ENCODE assay signal across 11 cellular contexts in the genomic region with DNA sequence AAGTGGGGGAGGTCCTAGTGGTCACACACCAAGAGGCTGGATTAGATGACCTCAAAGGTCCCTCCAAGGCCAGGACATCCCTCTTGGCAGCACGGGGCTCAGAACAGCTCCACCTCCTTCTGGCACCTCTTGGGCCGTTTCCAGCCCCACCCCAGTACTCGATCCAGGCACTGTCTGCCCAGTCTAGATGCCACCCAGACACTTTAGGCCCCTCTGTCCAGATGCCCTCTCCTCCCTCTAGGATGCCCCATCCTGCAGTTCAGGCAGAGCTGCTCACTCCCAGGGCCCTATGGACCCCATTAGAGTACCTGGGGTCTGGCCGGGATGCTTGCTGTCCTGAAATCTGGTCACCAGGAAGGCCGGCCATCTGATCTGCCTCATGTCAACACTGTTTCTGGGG. TPM values are rescaled to one million over a fixed set of nuclear protein-coding genes. Genes with fewer than 3 reads are reported as not detected.
DNase-seq lines count a peak whose midpoint lies in the region; TF ChIP-seq lines count a peak whose summit lies in the region.
"Had no signal": no experiment of that assay in that cellular context is flagged by ENCODE, and none has a peak within 500 bp of the region (broad histone marks: within the 10 kb centered on the region; RNA-seq: fewer than 3 reads in every experiment).

No MANE protein-coding gene starts in this region.

- intact Hi-C loops in MCF 10A (cut with micrococcal nuclease), result no loop called here
- intact Hi-C loops in breast epithelium (cut with DNase I; ENCODE audit: low total_unique reads), result no loop called here
- intact Hi-C loops in activated T-helper 2 cell treated with anti-CD3 and anti-CD28 coated beads, Interferon-gamma antibody, Interleukin-2, Interleukin-4, amounts not matched to agents 10 μg/mL and 5 μg/mL and 100 μg/mL, durations not matched to agents 14 hours and 24 hours and 36 hours (cut with micrococcal nuclease), result no loop called here

- DNase-seq in MCF 10A (ENCODE audit: unreplicated experiment), result no peak
- no peak for DNase-seq in breast epithelium (ENCODE audit: low spot score in 2 of 2)
- no peak for DNase-seq in activated T-helper 2 cell treated with anti-CD3 and anti-CD28 coated beads, Interferon-gamma antibody, Interleukin-2, Interleukin-4, amounts not matched to agents 10 μg/mL and 5 μg/mL and 100 μg/mL, durations not matched to agents 14 hours and 24 hours and 36 hours (ENCODE audit: low spot score)
- no peak for DNase-seq in mesothelial cell of epicardium (ENCODE audit: low spot score in 2 of 2, unreplicated experiment in 2 of 2)
- peak in 1 of 2 donors; percentile 63 for DNase-seq in suprapubic skin (ENCODE audit: low spot score in 2 of 2)
- DNase-seq in OCI-M1 (lab: John Stamatoyannopoulos, UW), result no peak
- DNase-seq in HuH-7 (ENCODE audit: low spot score), result no peak
- no peak for DNase-seq in NCI-H82 treated with DMSO at 0.1 percent for 48 hours (lab: John Stamatoyannopoulos, UW; ENCODE audit: unreplicated experiment)
- DNase-seq: cortex of kidney, NCI-H1417 treated with DMSO at 0.1 percent for 48 hours, NCI-H526 had no signal

- H3K27ac ChIP-seq in breast epithelium, result peak overlapping the region in 1 of 2 donors; percentile 90
- peak overlapping the region; percentile 89 for H3K27ac ChIP-seq in suprapubic skin

- H3K4me3 ChIP-seq in breast epithelium (no peak overlapping the region), suprapubic skin (peak overlapping the region; percentile 78)

- H3K9me3 ChIP-seq in breast epithelium (no peaks in the 10 kb centered on the region), suprapubic skin (no peaks in the 10 kb centered on the region)

- POLR2A ChIA-PET in MCF 10A (lab: Yijun Ruan, JAX), result no interaction called here

- no peak for TF ChIP-seq CTCF in MCF 10A (IDR thresholded peaks at IDR 0.05; ENCODE audit: unreplicated experiment)
- TF ChIP-seq CTCF in breast epithelium (IDR thresholded peaks at IDR 0.05), result no peak
- TF ChIP-seq CTCF in mesothelial cell of epicardium (IDR thresholded peaks at IDR 0.05; ENCODE audit: unreplicated experiment), result no peak
- no peak for TF ChIP-seq CTCF in suprapubic skin (IDR thresholded peaks at IDR 0.05)

- H3K27ac Mint-ChIP-seq in MCF 10A (ENCODE audit: low read depth, unreplicated experiment), result no peak overlapping the region
- peak overlapping the region; percentile 56 for H3K27ac Mint-ChIP-seq in activated T-helper 2 cell treated with anti-CD3 and anti-CD28 coated beads, Interferon-gamma antibody, Interleukin-2, Interleukin-4, amounts not matched to agents 10 μg/mL and 5 μg/mL and 100 μg/mL, durations not matched to agents 14 hours and 24 hours and 36 hours
- H3K27ac Mint-ChIP-seq in mesothelial cell of epicardium, result peak overlapping the region; percentile 4

- CTCF ChIA-PET in MCF 10A (lab: Yijun Ruan, JAX), result interaction anchor here (0.7 kb wide), 1 partner anchor 576 kb away, joined by 3 read pairs; no protein-coding TSS in a partner anchor

- WGBS in suprapubic skin, result 30% methylated on average over 5 of the region's 5 CpGs

- no TSS peak for BruUV-seq in MCF 10A (replicated peaks; lab: Mats Ljungman, UMichigan)

- H3K36me3 Mint-ChIP-seq in MCF 10A (ENCODE audit: insufficient read depth, unreplicated experiment) (peaks cover 5% of the 10 kb centered on the region), mesothelial cell of epicardium (no peaks in the 10 kb centered on the region)
- H3K36me3 Mint-ChIP-seq in activated T-helper 2 cell treated with anti-CD3 and anti-CD28 coated beads, Interferon-gamma antibody, Interleukin-2, Interleukin-4, amounts not matched to agents 10 μg/mL and 5 μg/mL and 100 μg/mL, durations not matched to agents 14 hours and 24 hours and 36 hours (ENCODE audit: low read depth), result no peaks in the 10 kb centered on the region

- TF ChIP-seq POLR2A in breast epithelium (IDR thresholded peaks at IDR 0.05), result no peak
- TF ChIP-seq POLR2A in suprapubic skin (IDR thresholded peaks at IDR 0.05), result no peak

- H3K36me3 ChIP-seq in breast epithelium, result no peaks in the 10 kb centered on the region
- no peaks in the 10 kb centered on the region for H3K36me3 ChIP-seq in suprapubic skin

- no peaks in the 10 kb centered on the region for H3K4me1 Mint-ChIP-seq in MCF 10A (ENCODE audit: insufficient read depth, unreplicated experiment)
- peaks cover 52% of the 10 kb centered on the region for H3K4me1 Mint-ChIP-seq in activated T-helper 2 cell treated with anti-CD3 and anti-CD28 coated beads, Interferon-gamma antibody, Interleukin-2, Interleukin-4, amounts not matched to agents 10 μg/mL and 5 μg/mL and 100 μg/mL, durations not matched to agents 14 hours and 24 hours and 36 hours (ENCODE audit: low read depth)
- H3K4me1 Mint-ChIP-seq in mesothelial cell of epicardium, result no peaks in the 10 kb centered on the region

- peaks cover 65% of the 10 kb centered on the region for H3K27me3 Mint-ChIP-seq in MCF 10A (ENCODE audit: insufficient read depth, unreplicated experiment)
- peaks cover 1% of the 10 kb centered on the region for H3K27me3 Mint-ChIP-seq in activated T-helper 2 cell treated with anti-CD3 and anti-CD28 coated beads, Interferon-gamma antibody, Interleukin-2, Interleukin-4, amounts not matched to agents 10 μg/mL and 5 μg/mL and 100 μg/mL, durations not matched to agents 14 hours and 24 hours and 36 hours (ENCODE audit: low read depth)
- H3K27me3 Mint-ChIP-seq in mesothelial cell of epicardium (ENCODE audit: low read depth), result peaks cover 45% of the 10 kb centered on the region

- H3K4me3 Mint-ChIP-seq in MCF 10A (ENCODE audit: unreplicated experiment), result peak overlapping the region; percentile 24
- peak overlapping the region; percentile 55 for H3K4me3 Mint-ChIP-seq in activated T-helper 2 cell treated with anti-CD3 and anti-CD28 coated beads, Interferon-gamma antibody, Interleukin-2, Interleukin-4, amounts not matched to agents 10 μg/mL and 5 μg/mL and 100 μg/mL, durations not matched to agents 14 hours and 24 hours and 36 hours (ENCODE audit: low read depth)
- peak overlapping the region; percentile 69 for H3K4me3 Mint-ChIP-seq in mesothelial cell of epicardium

- TF ChIP-seq EP300 in suprapubic skin (IDR thresholded peaks at IDR 0.05), result no peak

- H3K4me1 ChIP-seq in breast epithelium (no peaks in the 10 kb centered on the region), suprapubic skin (peaks cover 53% of the 10 kb centered on the region)

- H3K27me3 ChIP-seq in breast epithelium, result peaks cover 0 to 3% of the 10 kb centered on the region in 2 donors
- H3K27me3 ChIP-seq in suprapubic skin, result peaks cover 9% of the 10 kb centered on the region

- H3K9me3 Mint-ChIP-seq in MCF 10A (ENCODE audit: unreplicated experiment), result no peaks in the 10 kb centered on the region
- no peaks in the 10 kb centered on the region for H3K9me3 Mint-ChIP-seq in activated T-helper 2 cell treated with anti-CD3 and anti-CD28 coated beads, Interferon-gamma antibody, Interleukin-2, Interleukin-4, amounts not matched to agents 10 μg/mL and 5 μg/mL and 100 μg/mL, durations not matched to agents 14 hours and 24 hours and 36 hours
- no peaks in the 10 kb centered on the region for H3K9me3 Mint-ChIP-seq in mesothelial cell of epicardium

RNA-seq across cellular contexts. Expression of a gene that starts 34.7 kb away (rescaled TPM):
- total RNA-seq in MCF 10A (2022) (7.9 and 11.0 TPM in 2 replicates), breast epithelium (10 to 100 TPM; 23.7 to 39.5 (median 29.5) TPM), mesothelial cell of epicardium (59.7 to 65.3 TPM (median 63.6 TPM) in 3 replicates), suprapubic skin (10 to 100 TPM; 14.9 to 25.0 (median 20.4) TPM)
- 19.8 TPM in 2 replicates for total RNA-seq in activated T-helper 2 cell treated with anti-CD3 and anti-CD28 coated beads, Interferon-gamma antibody, Interleukin-2, Interleukin-4, amounts not matched to agents 10 μg/mL and 5 μg/mL and 100 μg/mL, durations not matched to agents 14 hours and 24 hours and 36 hours
